In the genomic region with DNA sequence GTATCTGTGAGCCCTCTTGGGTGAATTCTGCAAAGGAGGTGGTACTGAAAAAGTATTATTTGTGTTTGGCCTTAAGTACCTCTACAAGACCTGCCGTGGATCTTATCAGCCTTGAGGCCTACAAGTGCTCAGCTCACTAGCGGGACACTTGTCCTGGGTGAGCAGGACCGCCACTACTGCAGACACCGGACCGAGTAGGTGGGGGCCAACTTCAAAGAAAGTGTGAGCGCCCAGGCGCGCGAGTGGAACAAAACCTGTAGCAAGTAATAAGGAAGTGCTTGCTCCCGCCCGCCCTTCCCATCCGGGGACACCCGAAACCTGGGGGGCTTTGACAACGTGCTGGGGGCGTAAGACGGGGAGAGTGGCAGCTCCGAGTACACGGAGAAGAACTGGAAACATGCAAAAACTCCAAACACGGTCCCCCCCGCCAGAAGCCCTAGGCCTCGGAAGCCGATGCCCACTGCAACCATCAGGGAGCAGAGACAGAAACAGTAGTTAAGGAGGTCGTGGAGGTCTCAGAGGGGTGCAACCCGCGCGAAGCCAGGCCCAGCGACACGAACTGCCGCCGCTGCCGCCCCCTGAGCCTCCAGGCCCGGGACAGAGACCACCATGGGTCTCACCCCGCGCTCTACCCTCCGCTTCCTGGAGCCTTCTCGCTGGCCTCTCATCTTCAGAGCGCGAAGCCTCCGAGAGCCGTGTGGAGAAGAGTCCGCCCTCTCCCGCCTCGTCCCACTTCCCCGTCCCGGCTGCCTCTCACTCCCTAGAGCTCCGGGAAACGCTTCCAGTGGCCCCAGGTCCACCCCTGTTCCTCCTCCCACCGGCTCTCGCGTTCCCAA, we compare ENCODE assay signal across 8 cellular contexts. TPM values are rescaled to one million over a fixed set of nuclear protein-coding genes. Genes with fewer than 3 reads are reported as not detected.
A peak's percentile ranks its signal among the peaks of the same experiment; 100 is the strongest.
DNase-seq lines count a peak whose midpoint lies in the region; ATAC-seq and TF ChIP-seq lines count a peak whose summit lies in the region.

No MANE protein-coding gene starts in this region.

- H3K27ac ChIP-seq in muscle layer of duodenum (ENCODE audit: low read length): peak overlapping the region; percentile 96

- H3K9me3 ChIP-seq in muscle layer of duodenum (ENCODE audit: control insufficient read depth in 1 of 2, low read length in 2 of 2): no peaks in the 10 kb centered on the region

- peaks cover 7 to 13% of the 10 kb centered on the region in 2 donors for H3K36me3 ChIP-seq in muscle layer of duodenum (ENCODE audit: control insufficient read depth in 1 of 2, insufficient read depth in 2 of 2, low read length in 2 of 2)

- H3K4me1 ChIP-seq in muscle layer of duodenum (ENCODE audit: control insufficient read depth in 1 of 2, insufficient read depth in 2 of 2, low read length in 2 of 2): peaks cover 7 to 17% of the 10 kb centered on the region in 2 donors

- TF ChIP-seq CTCF in epithelial cell of proximal tubule (conservative IDR thresholded peaks at IDR 0.05; ENCODE audit: low read depth, low read length): no peak

- ATAC-seq in GM21737 (IDR thresholded peaks at IDR 0.05; ENCODE audit: unreplicated experiment) (peak; percentile 1), HG03095 (IDR thresholded peaks at IDR 0.05; ENCODE audit: unreplicated experiment) (no peak)

- H3K4me3 ChIP-seq in epithelial cell of proximal tubule (ENCODE audit: low read depth, low read length) (peak overlapping the region; percentile 80), muscle layer of duodenum (ENCODE audit: low read depth in 1 of 2, low read length in 2 of 2) (peak overlapping the region; percentile 85 to 94)

- H3K27me3 ChIP-seq in muscle layer of duodenum (ENCODE audit: low read depth, low read length): no peaks in the 10 kb centered on the region

- DNase-seq in C1 segment of cervical spinal cord (lab: John Stamatoyannopoulos, UW): peak in 11 of 14 donors; percentile 30 to 73 (median 44)
- peak; percentile 72 for DNase-seq in NCI-H2171 treated with DMSO at 0.1 percent for 48 hours (lab: John Stamatoyannopoulos, UW)
- peak; percentile 39 for DNase-seq in activated T-cell treated with anti-CD3 and anti-CD28 coated beads for 24 hours (ENCODE audit: low read depth)
- DNase-seq in epithelial cell of proximal tubule (ENCODE audit: low read depth): no peak
- DNase-seq in stimulated activated CD8-positive, alpha-beta memory T cell treated with anti-CD3 and anti-CD28 coated beads, Interleukin-7, amount 100 ng/mL, for 48 hours (ENCODE audit: extremely low read depth in 1 of 2, low read depth in 1 of 2): peak; percentile 7 to 44

RNA-seq across cellular contexts. Expression of a gene that starts 0.6 kb away (rescaled TPM):
- total RNA-seq in epithelial cell of proximal tubule: 70.6 and 93.9 TPM in 2 replicates

RNA-seq across cellular contexts. Expression of a gene that starts 55.5 kb away (rescaled TPM):
- total RNA-seq in epithelial cell of proximal tubule: 9.5 and 12.0 TPM in 2 replicates
